Comparison of ENCODE assay signal across 9 cellular contexts in the genomic region with DNA sequence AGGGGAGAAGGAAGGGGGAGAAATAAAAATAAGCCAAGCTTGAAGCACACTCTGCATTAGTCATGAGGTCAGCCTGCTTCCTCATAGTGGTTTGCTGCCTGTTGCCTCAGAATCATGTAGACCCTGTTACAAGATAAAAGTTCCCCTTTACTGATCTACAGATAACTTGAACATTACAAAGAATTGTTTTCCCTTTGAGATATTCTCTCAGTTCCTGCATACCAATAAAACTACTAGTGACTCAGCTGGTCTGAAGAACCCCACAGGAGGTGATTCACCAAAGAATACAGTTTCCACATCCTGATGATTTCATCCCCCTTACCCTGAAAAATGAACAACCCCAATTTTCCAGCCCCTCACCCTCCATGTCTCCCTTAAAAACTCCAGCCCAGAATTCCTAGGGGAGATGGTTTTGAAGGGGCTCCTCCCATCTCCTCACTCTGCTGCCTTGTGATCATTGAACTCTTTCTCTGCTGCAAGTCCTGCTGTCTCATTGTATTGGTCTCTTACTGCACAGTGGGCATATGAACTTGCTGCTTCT. TPM values are rescaled to one million over a fixed set of nuclear protein-coding genes. Genes with fewer than 3 reads are reported as not detected.
DNase-seq lines count a peak whose midpoint lies in the region; ATAC-seq and TF ChIP-seq lines count a peak whose summit lies in the region.
"Had no signal": no experiment of that assay in that cellular context is flagged by ENCODE, and none has a peak within 500 bp of the region (broad histone marks: within the 10 kb centered on the region; RNA-seq: fewer than 3 reads in every experiment).

No MANE protein-coding gene starts in this region.

- TF ChIP-seq CTCF in Calu3 (IDR thresholded peaks at IDR 0.05; ENCODE audit: unreplicated experiment) (no peak), esophagus muscularis mucosa (IDR thresholded peaks at IDR 0.05) (no peak)

- H3K27me3 ChIP-seq in mesenchymal stem cell (ENCODE audit: control insufficient read depth in 1 of 2, insufficient read depth in 1 of 2, low read length in 2 of 2) (no peaks in the 10 kb centered on the region), esophagus muscularis mucosa (no peaks in the 10 kb centered on the region)

- H3K23ac ChIP-seq in mesenchymal stem cell (ENCODE audit: low read length in 2 of 2) = no peak overlapping the region

- H3K9ac ChIP-seq in mesenchymal stem cell (ENCODE audit: low read length) = peak overlapping the region; percentile 83

- no peak for TF ChIP-seq POLR2A in esophagus muscularis mucosa (IDR thresholded peaks at IDR 0.05; ENCODE audit: low read depth)

- no peak overlapping the region for H4K91ac ChIP-seq in mesenchymal stem cell (ENCODE audit: low read length)

- peaks cover 30% of the 10 kb centered on the region for H3K4me1 Mint-ChIP-seq in Calu3 (ENCODE audit: low read depth, unreplicated experiment)
- peaks cover 10% of the 10 kb centered on the region for H3K4me1 Mint-ChIP-seq in activated T-helper 17 cell treated with anti-CD3 and anti-CD28 coated beads, Interleukin-2, amount 50 U/mL, for 72 hours

- DNase-seq in Calu3 = peak; percentile 60
- DNase-seq in Kasumi-1 (lab: John Stamatoyannopoulos, UW) = peak; percentile 99
- peak; percentile 77 for DNase-seq in mesenchymal stem cell
- DNase-seq in esophagus muscularis mucosa (ENCODE audit: extremely low spot score) = no peak

- intact Hi-C loops in Calu3 (cut with micrococcal nuclease; ENCODE audit: unreplicated experiment) = no loop called here
- intact Hi-C loops in esophagus muscularis mucosa (cut with DNase I) = no loop called here

- no peak overlapping the region for H4K8ac ChIP-seq in mesenchymal stem cell (ENCODE audit: low read length)

- no peak overlapping the region for H3K4me2 ChIP-seq in mesenchymal stem cell (ENCODE audit: low read length, poor library complexity, severe bottlenecking)

- peak; percentile 96 for ATAC-seq in activated T-helper 17 cell treated with anti-CD3 and anti-CD28 coated beads, Interleukin-2, amount 50 U/mL, for 72 hours (replicated peaks)
- ATAC-seq in HG02870 (IDR thresholded peaks at IDR 0.05; ENCODE audit: unreplicated experiment) (no peak), GM21737 (IDR thresholded peaks at IDR 0.05; ENCODE audit: unreplicated experiment) (no peak), HG03439 (IDR thresholded peaks at IDR 0.05; ENCODE audit: unreplicated experiment) (no peak)

- H3K9me3 ChIP-seq in mesenchymal stem cell (ENCODE audit: control insufficient read depth, low read length) (peaks cover 32% of the 10 kb centered on the region), esophagus muscularis mucosa (peaks cover 0 to 10% (median 9%) of the 10 kb centered on the region in 4 donors)

- no peaks in the 10 kb centered on the region for H3K27me3 Mint-ChIP-seq in Calu3 (ENCODE audit: unreplicated experiment)
- H3K27me3 Mint-ChIP-seq in activated T-helper 17 cell treated with anti-CD3 and anti-CD28 coated beads, Interleukin-2, amount 50 U/mL, for 72 hours = peaks cover 27% of the 10 kb centered on the region
- H3K27me3 Mint-ChIP-seq: IgD-negative memory B cell had no signal

- H3K36me3 Mint-ChIP-seq in Calu3 (ENCODE audit: insufficient read depth, unreplicated experiment) = peaks cover 7% of the 10 kb centered on the region
- no peaks in the 10 kb centered on the region for H3K36me3 Mint-ChIP-seq in activated T-helper 17 cell treated with anti-CD3 and anti-CD28 coated beads, Interleukin-2, amount 50 U/mL, for 72 hours (ENCODE audit: low read depth)
- H3K36me3 Mint-ChIP-seq: IgD-negative memory B cell had no signal

- no peak overlapping the region for H3K14ac ChIP-seq in mesenchymal stem cell (ENCODE audit: low read length in 2 of 2)

- no TSS peak for BruUV-seq in Calu3 (replicated peaks; lab: Mats Ljungman, UMichigan)

- H3K27ac ChIP-seq in mesenchymal stem cell (ENCODE audit: low read length, poor library complexity, severe bottlenecking) = peak overlapping the region; percentile 86
- no peak overlapping the region for H3K27ac ChIP-seq in esophagus muscularis mucosa (replicated peaks in 1 of 4)

- H2AFZ ChIP-seq in mesenchymal stem cell (ENCODE audit: low read depth, low read length) = no peak overlapping the region

- H3K36me3 ChIP-seq in mesenchymal stem cell (ENCODE audit: control insufficient read depth in 1 of 2, insufficient read depth in 2 of 2, low read depth in 1 of 2, low read length in 2 of 2) (no peaks in the 10 kb centered on the region), esophagus muscularis mucosa (no peaks in the 10 kb centered on the region)

- no peak overlapping the region for H3K4ac ChIP-seq in mesenchymal stem cell (ENCODE audit: low read depth in 1 of 2, low read length in 2 of 2)

- no peak overlapping the region for H2AK5ac ChIP-seq in mesenchymal stem cell (ENCODE audit: low read length, severe bottlenecking)

- H3K18ac ChIP-seq in mesenchymal stem cell (ENCODE audit: low read depth in 1 of 2, low read length in 2 of 2) = no peak overlapping the region

- H2BK5ac ChIP-seq in mesenchymal stem cell (ENCODE audit: low read depth, low read length, poor library complexity, severe bottlenecking) = no peak overlapping the region

- peak overlapping the region in 1 of 2 experiments; percentile 61 for H3K4me3 ChIP-seq in mesenchymal stem cell (ENCODE audit: insufficient read depth in 1 of 2, low read depth in 1 of 2, low read length in 2 of 2)
- no peak overlapping the region for H3K4me3 ChIP-seq in esophagus muscularis mucosa

- no peaks in the 10 kb centered on the region for H3K79me1 ChIP-seq in mesenchymal stem cell (replicated peaks; ENCODE audit: low read length, poor library complexity, severe bottlenecking)

- H2BK120ac ChIP-seq in mesenchymal stem cell (ENCODE audit: low read depth, low read length) = no peak overlapping the region

- TF ChIP-seq EP300 in esophagus muscularis mucosa (IDR thresholded peaks at IDR 0.05) = no peak

- H3K27ac Mint-ChIP-seq in Calu3 (ENCODE audit: unreplicated experiment) = peak overlapping the region; percentile 100
- peak overlapping the region; percentile 78 for H3K27ac Mint-ChIP-seq in activated T-helper 17 cell treated with anti-CD3 and anti-CD28 coated beads, Interleukin-2, amount 50 U/mL, for 72 hours
- H3K27ac Mint-ChIP-seq: IgD-negative memory B cell had no signal

- CTCF ChIA-PET in Calu3 (lab: Charles Lee) = interaction anchor here (1.2 to 1.5 kb wide), 2 partner anchors 11 to 1080 kb away, joined by 3 read pairs; no protein-coding TSS in a partner anchor

- no peaks in the 10 kb centered on the region for H3K4me1 ChIP-seq in mesenchymal stem cell (ENCODE audit: control insufficient read depth, insufficient read depth, low read depth, low read length)
- H3K4me1 ChIP-seq in esophagus muscularis mucosa = no peaks in the 10 kb centered on the region

- H2BK15ac ChIP-seq in mesenchymal stem cell (ENCODE audit: low read depth, poor library complexity, severe bottlenecking) = no peak overlapping the region

- H2BK12ac ChIP-seq in mesenchymal stem cell (ENCODE audit: low read length in 2 of 2) = no peak overlapping the region

- peaks cover 18% of the 10 kb centered on the region for H3K9me3 Mint-ChIP-seq in Calu3 (ENCODE audit: low read depth, unreplicated experiment)
- H3K9me3 Mint-ChIP-seq in activated T-helper 17 cell treated with anti-CD3 and anti-CD28 coated beads, Interleukin-2, amount 50 U/mL, for 72 hours = peaks cover 12% of the 10 kb centered on the region

- H3K4me3 Mint-ChIP-seq in Calu3 (ENCODE audit: low read depth, unreplicated experiment) = peak overlapping the region; percentile 34
- peak overlapping the region; percentile 48 for H3K4me3 Mint-ChIP-seq in activated T-helper 17 cell treated with anti-CD3 and anti-CD28 coated beads, Interleukin-2, amount 50 U/mL, for 72 hours
- H3K4me3 Mint-ChIP-seq: IgD-negative memory B cell had no signal

RNA-seq across cellular contexts. Expression of gene NRP1, which starts 31.5 kb away (rescaled TPM):
- total RNA-seq in Calu3 (2022) (96.3 and 99.1 TPM in 2 replicates), esophagus muscularis mucosa (10 to 100 TPM; 36.5 to 64.4 (median 54.1) TPM)
- total RNA-seq in activated T-helper 17 cell treated with anti-CD3 and anti-CD28 coated beads, Interleukin-2, amount 50 U/mL, for 72 hours = 1 to 10 TPM in 1 of 2 donors, under 1 TPM in 1; 0.90 to 1.2 TPM
- polyA plus RNA-seq in mesenchymal stem cell (2013, experiment 1 of 2) = 29.3 TPM
- polyA plus RNA-seq in mesenchymal stem cell (2013, experiment 2 of 2) = 30.0 TPM
- polyA plus RNA-seq: IgD-negative memory B cell had no signal

Comparison
In these comparisons a context has a peak if more than half of its experiments do, and no peak if none do; other contexts are left out.
1. RNA of gene NRP1, which starts 31.5 kb away (total RNA-seq): 96.3 to 99.1 TPM in Calu3 and 36.5 to 64.4 TPM in esophagus muscularis mucosa; 0.90 to 1.2 TPM in activated T-helper 17 cell treated with anti-CD3 and anti-CD28 coated beads, Interleukin-2, amount 50 U/mL, for 72 hours; every median in the first group is over 10 times any median in the second.